Comparison of ENCODE assay signal across 29 cellular contexts in the genomic region with DNA sequence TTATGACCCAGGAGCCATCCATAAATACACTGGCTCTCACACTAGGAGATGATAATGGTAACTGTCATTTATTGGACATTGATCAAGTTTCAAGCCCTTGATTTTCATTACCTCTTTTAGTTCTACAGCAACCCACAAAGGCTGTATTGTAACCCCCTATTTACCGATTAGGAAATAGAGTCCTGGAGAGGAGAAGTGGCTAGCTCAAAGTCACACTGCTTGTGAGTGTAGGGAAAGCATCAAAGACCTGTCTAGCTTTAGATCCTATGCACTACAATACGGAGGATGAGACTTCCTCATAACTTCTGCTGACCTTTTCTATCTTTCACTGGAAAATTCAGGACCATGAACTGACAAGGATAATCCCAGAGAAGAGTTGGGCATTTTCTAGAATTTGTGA.
"Had no signal": no experiment of that assay in that cellular context is flagged by ENCODE, and none has a peak within 500 bp of the region (broad histone marks: within the 10 kb centered on the region; RNA-seq: fewer than 3 reads in every experiment).

No MANE protein-coding gene starts in this region.

- H3K4me3 ChIP-seq: stomach, suprapubic skin, testis, thoracic aorta, thyroid gland, tibial artery, tibial nerve, transverse colon, upper lobe of left lung, upper lobe of right lung, uterus, vagina had no signal

- ATAC-seq: stimulated activated effector memory CD8-positive, alpha-beta T cell treated with anti-CD3 and anti-CD28 coated beads, Interleukin-12 subunit alpha, Interleukin-12 subunit beta, amount 100 ng/mL, for 72 hours; stimulated activated memory B cell treated with anti-CD40 and anti-IgM and Interleukin-4, amounts not matched to agents 10 μg/mL and 1 μg/mL and 100 μg/mL, for 72 hours; stimulated activated naive B cell treated with anti-CD40 and anti-IgM and Interleukin-4, amounts not matched to agents 10 μg/mL and 1 μg/mL and 100 μg/mL, for 72 hours; stimulated activated naive CD8-positive, alpha-beta T cell treated with anti-CD3 and anti-CD28 coated beads, Interleukin-15, amount 100 ng/mL, for 72 hours; stimulated activated naive CD8-positive, alpha-beta T cell treated with anti-CD3 and anti-CD28 coated beads, Interleukin-15, Interleukin-2, amounts not matched to agents 100 U/mL and 50 U/mL, for 24 hours; upper lobe of right lung had no signal

- H3K4me1 Mint-ChIP-seq: stimulated activated effector memory CD8-positive, alpha-beta T cell treated with anti-CD3 and anti-CD28 coated beads, Interleukin-12 subunit alpha, Interleukin-12 subunit beta, amount 100 ng/mL, for 72 hours; stimulated activated memory B cell treated with anti-CD40 and anti-IgM and Interleukin-4, amounts not matched to agents 10 μg/mL and 1 μg/mL and 100 μg/mL, for 72 hours; stimulated activated naive B cell treated with anti-CD40 and anti-IgM and Interleukin-4, amounts not matched to agents 10 μg/mL and 1 μg/mL and 100 μg/mL, for 72 hours; stimulated activated naive CD8-positive, alpha-beta T cell treated with anti-CD3 and anti-CD28 coated beads, Interleukin-15, amount 100 ng/mL, for 72 hours had no signal

- H3K27ac Mint-ChIP-seq: stimulated activated effector memory CD8-positive, alpha-beta T cell treated with anti-CD3 and anti-CD28 coated beads, Interleukin-12 subunit alpha, Interleukin-12 subunit beta, amount 100 ng/mL, for 72 hours; stimulated activated memory B cell treated with anti-CD40 and anti-IgM and Interleukin-4, amounts not matched to agents 10 μg/mL and 1 μg/mL and 100 μg/mL, for 72 hours; stimulated activated naive B cell treated with anti-CD40 and anti-IgM and Interleukin-4, amounts not matched to agents 10 μg/mL and 1 μg/mL and 100 μg/mL, for 72 hours; stimulated activated naive CD8-positive, alpha-beta T cell treated with anti-CD3 and anti-CD28 coated beads, Interleukin-15, amount 100 ng/mL, for 72 hours; stimulated activated naive CD8-positive, alpha-beta T cell treated with anti-CD3 and anti-CD28 coated beads, Interleukin-15, Interleukin-2, amounts not matched to agents 100 ng/mL and 50 ng/mL, for 24 hours; type B pancreatic cell had no signal

- H3K27ac ChIP-seq: stomach, suprapubic skin, testis, thoracic aorta, thyroid gland, tibial artery, tibial nerve, transverse colon, upper lobe of left lung, upper lobe of right lung, uterus, vagina had no signal

- H3K4me3 Mint-ChIP-seq: stimulated activated effector memory CD8-positive, alpha-beta T cell treated with anti-CD3 and anti-CD28 coated beads, Interleukin-12 subunit alpha, Interleukin-12 subunit beta, amount 100 ng/mL, for 72 hours; stimulated activated memory B cell treated with anti-CD40 and anti-IgM and Interleukin-4, amounts not matched to agents 10 μg/mL and 1 μg/mL and 100 μg/mL, for 72 hours; stimulated activated naive B cell treated with anti-CD40 and anti-IgM and Interleukin-4, amounts not matched to agents 10 μg/mL and 1 μg/mL and 100 μg/mL, for 72 hours; stimulated activated naive CD8-positive, alpha-beta T cell treated with anti-CD3 and anti-CD28 coated beads, Interleukin-15, amount 100 ng/mL, for 72 hours; stimulated activated naive CD8-positive, alpha-beta T cell treated with anti-CD3 and anti-CD28 coated beads, Interleukin-15, Interleukin-2, amounts not matched to agents 100 ng/mL and 50 ng/mL, for 24 hours; type B pancreatic cell had no signal

- H3K9me3 Mint-ChIP-seq: stimulated activated effector memory CD8-positive, alpha-beta T cell treated with anti-CD3 and anti-CD28 coated beads, Interleukin-12 subunit alpha, Interleukin-12 subunit beta, amount 100 ng/mL, for 72 hours; stimulated activated naive CD8-positive, alpha-beta T cell treated with anti-CD3 and anti-CD28 coated beads, Interleukin-15, amount 100 ng/mL, for 72 hours; stimulated activated naive CD8-positive, alpha-beta T cell treated with anti-CD3 and anti-CD28 coated beads, Interleukin-15, Interleukin-2, amounts not matched to agents 100 ng/mL and 50 ng/mL, for 24 hours; type B pancreatic cell had no signal

- DNase-seq: stimulated activated CD4-positive, alpha-beta T cell treated with anti-CD3 and anti-CD28 coated beads, Interleukin-2, amount 100 ng/mL, for 48 hours; stimulated activated CD4-positive, alpha-beta T cell treated with anti-CD3 and anti-CD28 coated beads, Interleukin-4, amount 100 ng/mL, for 1 hour; stimulated activated CD4-positive, alpha-beta T cell treated with anti-CD3 and anti-CD28 coated beads, Interleukin-4, amount 100 ng/mL, for 24 hours; stimulated activated CD4-positive, alpha-beta T cell treated with anti-CD3 and anti-CD28 coated beads, Interleukin-4, amount 100 ng/mL, for 4 hours; stimulated activated CD8-positive, alpha-beta memory T cell treated with anti-CD3 and anti-CD28 coated beads, Interleukin-4, amount 100 ng/mL, for 48 hours; stimulated activated naive B cell treated with anti-CD40 and anti-IgM and Interleukin-4, amounts not matched to agents 10 μg/mL and 1 μg/mL and 100 μg/mL, for 72 hours; stimulated activated naive CD4-positive, alpha-beta T cell; stimulated activated naive CD4-positive, alpha-beta T cell treated with Interleukin-2 at 50 U/mL for 16 hours; stimulated activated naive CD8-positive, alpha-beta T cell treated with anti-CD3 and anti-CD28 coated beads, Interleukin-15, amount 100 ng/mL, for 72 hours; stimulated activated naive CD8-positive, alpha-beta T cell treated with anti-CD3 and anti-CD28 coated beads, Interleukin-15, Interleukin-2, amounts not matched to agents 100 U/mL and 50 U/mL, for 24 hours; stomach; substantia nigra; testis; thyroid gland; tibial artery; transverse colon; trophoblast cell; upper lobe of left lung; upper lobe of right lung; uterus had no signal

- FAIRE-seq: urothelium cell line had no signal

- H3K4me1 ChIP-seq: suprapubic skin, testis, thyroid gland, tibial nerve, transverse colon, upper lobe of left lung, upper lobe of right lung had no signal

- H3K36me3 ChIP-seq: stomach, suprapubic skin, thoracic aorta, thyroid gland, tibial artery, tibial nerve, transverse colon, upper lobe of left lung, upper lobe of right lung, uterus, vagina had no signal

- H3K27me3 ChIP-seq: testis, thyroid gland, upper lobe of left lung, uterus, vagina had no signal

- H3K36me3 Mint-ChIP-seq: stimulated activated effector memory CD8-positive, alpha-beta T cell treated with anti-CD3 and anti-CD28 coated beads, Interleukin-12 subunit alpha, Interleukin-12 subunit beta, amount 100 ng/mL, for 72 hours; stimulated activated memory B cell treated with anti-CD40 and anti-IgM and Interleukin-4, amounts not matched to agents 10 μg/mL and 1 μg/mL and 100 μg/mL, for 72 hours; stimulated activated naive B cell treated with anti-CD40 and anti-IgM and Interleukin-4, amounts not matched to agents 10 μg/mL and 1 μg/mL and 100 μg/mL, for 72 hours had no signal

- H3K9me3 ChIP-seq: stomach, suprapubic skin, testis, thoracic aorta, thyroid gland, tibial artery, tibial nerve, transverse colon, upper lobe of left lung, upper lobe of right lung, uterus, vagina had no signal
